ENCODE assay signal across 8 cellular contexts in genomic region chr2:28394331-28394877, GRCh38. TPM values are rescaled to one million over a fixed set of nuclear protein-coding genes. Genes with fewer than 3 reads are reported as not detected.
DNase-seq lines count a peak whose midpoint lies in the region; ATAC-seq, FAIRE-seq and TF ChIP-seq lines count a peak whose summit lies in the region.

No MANE protein-coding gene starts in this region.

- peak overlapping the region; percentile 74 for H3K4me3 ChIP-seq in A673 (ENCODE audit: low read depth, low read length, poor library complexity, severe bottlenecking)
- H3K4me3 ChIP-seq in HAP-1 = peak overlapping the region; percentile 7; the same call in 1 of the 2 replicates
- H3K4me3 ChIP-seq in astrocyte of the cerebellum (ENCODE audit: low read depth, low read length) = peak overlapping the region; percentile 97
- peak overlapping the region; percentile 80 to 98 for H3K4me3 ChIP-seq in kidney (ENCODE audit: low read length in 2 of 2)
- H3K4me3 ChIP-seq in thoracic aorta = peak overlapping the region; percentile 97

- BruUV-seq in A673 (replicated peaks; lab: Mats Ljungman, UMichigan) = no TSS peak

- H3K27me3 ChIP-seq in A673 (replicated peaks; ENCODE audit: insufficient read depth, low read depth, low read length, poor library complexity) (no peaks in the 10 kb centered on the region), HAP-1 (ENCODE audit: low read depth) (no peaks in the 10 kb centered on the region), thoracic aorta (replicated peaks; ENCODE audit: insufficient read depth) (no peaks in the 10 kb centered on the region)

- H3K9me3 ChIP-seq in A673 (ENCODE audit: low read depth, low read length, poor library complexity, severe bottlenecking) (no peaks in the 10 kb centered on the region), HAP-1 (no peaks in the 10 kb centered on the region), kidney (ENCODE audit: control insufficient read depth in 1 of 2, low read length in 2 of 2) (no peaks in the 10 kb centered on the region), thoracic aorta (no peaks in the 10 kb centered on the region)

- DNase-seq in A673 (ENCODE audit: low spot score) (no peak), HAP-1 (ENCODE audit: low spot score in 2 of 2) (no peak), astrocyte of the cerebellum (ENCODE audit: low read depth) (no peak), kidney (peak; percentile 87), thoracic aorta (ENCODE audit: low spot score) (no peak), NCI-H2081 (lab: John Stamatoyannopoulos, UW) (no peak), NCI-H1105 (lab: John Stamatoyannopoulos, UW) (no peak)
- DNase-seq in stimulated activated CD4-positive, alpha-beta T cell treated with anti-CD3 and anti-CD28 coated beads, Interleukin-4, amount 100 ng/mL, for 4 hours = no peak

- peaks cover 23% of the 10 kb centered on the region for H3K4me1 ChIP-seq in A673 (ENCODE audit: insufficient read depth, low read length, poor library complexity, severe bottlenecking)
- H3K4me1 ChIP-seq in HAP-1 = peaks cover 9% of the 10 kb centered on the region
- H3K4me1 ChIP-seq in kidney (ENCODE audit: control insufficient read depth in 1 of 2, insufficient read depth in 1 of 2, low read depth in 1 of 2, low read length in 2 of 2) = peaks cover 3 to 21% of the 10 kb centered on the region in 2 donors
- H3K4me1 ChIP-seq in thoracic aorta (ENCODE audit: control insufficient read depth in 1 of 2, low read depth in 2 of 2) = peaks cover 19 to 27% of the 10 kb centered on the region in 2 donors

- H3K9ac ChIP-seq in kidney (ENCODE audit: low read length in 2 of 2) = peak overlapping the region; percentile 80 to 98

- CTCF ChIA-PET in A673 (lab: Charles Lee) = no interaction called here

- POLR2A ChIA-PET in A673 (lab: Charles Lee; ENCODE audit: low non-redundant PET) = no interaction called here

- TF ChIP-seq CTCF in A673 (conservative IDR thresholded peaks at IDR 0.05; ENCODE audit: low read depth, low read length) (no peak), astrocyte of the cerebellum (IDR thresholded peaks at IDR 0.05; ENCODE audit: low read depth, low read length, missing control alignments) (no peak), kidney (IDR thresholded peaks at IDR 0.05; ENCODE audit: borderline replicate concordance, extremely low read depth, insufficient read depth) (no peak), thoracic aorta (IDR thresholded peaks at IDR 0.05) (no peak)

- H3K27ac ChIP-seq in A673 (ENCODE audit: low read depth, low read length, poor library complexity, severe bottlenecking) = no peak overlapping the region
- H3K27ac ChIP-seq in kidney (ENCODE audit: low read depth in 2 of 2, low read length in 2 of 2) = peak overlapping the region; percentile 98 to 99
- peak overlapping the region; percentile 99 for H3K27ac ChIP-seq in thoracic aorta

- ATAC-seq in thoracic aorta (ENCODE audit: insufficient number of reproducible peaks, low FRiP score, low read depth) = no peak

- intact Hi-C loops in A673 (cut with micrococcal nuclease; ENCODE audit: unreplicated experiment) = loop anchor here (5.0 to 10.0 kb wide), 4 partner anchors 117 to 692 kb away; partner anchors contain the start of genes BABAM2 and RBKS
- intact Hi-C loops in kidney (cut with DNase I) = no loop called here

- no peaks in the 10 kb centered on the region for H3K36me3 ChIP-seq in A673 (ENCODE audit: insufficient read depth, low read length, poor library complexity, severe bottlenecking)
- no peaks in the 10 kb centered on the region for H3K36me3 ChIP-seq in HAP-1 (replicated peaks)
- H3K36me3 ChIP-seq in kidney (ENCODE audit: control insufficient read depth in 1 of 2, insufficient read depth in 2 of 2, low read length in 2 of 2) = peaks cover 0 to 5% of the 10 kb centered on the region in 2 donors
- H3K36me3 ChIP-seq in thoracic aorta = peaks cover 3% of the 10 kb centered on the region

- FAIRE-seq in kidney (lab: Jason Lieb, UNC) = no peak

- in situ Hi-C loops in HAP-1 (cut with MboI; ENCODE audit: low sequenced_read_pairs) = no loop called here
- in situ Hi-C loops in astrocyte of the cerebellum (cut with HindIII; ENCODE audit: low sequenced_read_pairs) = no loop called here

RNA-seq across cellular contexts. Expression of gene FOSL2, which starts 1.7 kb away (rescaled TPM):
- total RNA-seq in A673 (2021) (5.3 and 12.2 TPM in 2 replicates), kidney (149 TPM), thoracic aorta (100 to 1,000 TPM; 188 to 311 TPM)
- polyA plus RNA-seq in kidney (ENCODE audit: insufficient read depth, low read depth, low replicate concordance) = 20.6 TPM

Comparison
In these comparisons a context has a peak if more than half of its experiments do, and no peak if none do; other contexts are left out.
1. H3K4me3 ChIP-seq: peak in every context shown above with its lines; median percentile 97 in astrocyte of the cerebellum; 97 in thoracic aorta; 89 in kidney; 74 in A673; 7 in HAP-1.
2. RNA of gene FOSL2, which starts 1.7 kb away (total RNA-seq): 188 to 311 TPM in thoracic aorta and 149 TPM in kidney (single experiment); 5.3 to 12.2 TPM in A673; every median in the first group is over 10 times any median in the second.